In the genomic region with DNA sequence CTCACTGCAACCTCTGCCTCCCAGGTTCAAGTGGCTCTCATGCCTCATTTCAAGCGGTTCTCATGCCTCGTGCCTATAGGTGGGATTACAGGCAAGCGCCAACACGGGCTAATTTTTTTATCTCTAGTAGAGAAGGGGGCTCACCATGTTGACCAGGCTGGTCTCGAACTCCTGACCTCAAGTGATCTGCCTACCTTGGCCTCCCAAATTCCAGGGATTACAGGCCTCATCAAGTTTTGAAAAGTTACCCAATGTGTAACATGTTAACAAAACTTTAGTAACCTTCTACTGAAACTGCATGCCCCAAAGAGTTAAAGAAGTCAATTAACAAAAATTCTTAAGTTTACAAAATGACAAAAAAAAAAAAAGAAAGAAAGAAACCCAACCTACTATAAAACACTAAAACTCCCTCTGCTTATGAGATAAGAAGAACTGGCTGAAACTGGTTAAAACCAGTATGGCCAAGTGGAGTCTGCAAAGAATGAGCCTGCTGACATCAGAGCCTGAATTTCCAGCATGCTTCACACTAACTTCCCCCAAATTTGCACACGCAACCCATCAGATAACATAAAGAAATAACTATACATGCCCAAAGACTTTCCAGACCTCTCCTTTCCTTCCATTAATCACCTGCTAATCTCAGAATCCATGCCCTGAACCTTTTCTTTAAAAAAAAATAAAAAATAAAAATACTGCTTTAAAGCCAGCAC, we compare ENCODE assay signal across 13 cellular contexts. TPM values are rescaled to one million over a fixed set of nuclear protein-coding genes. Genes with fewer than 3 reads are reported as not detected.
DNase-seq lines count a peak whose midpoint lies in the region; ATAC-seq and TF ChIP-seq lines count a peak whose summit lies in the region.
"Had no signal": no experiment of that assay in that cellular context is flagged by ENCODE, and none has a peak within 500 bp of the region (broad histone marks: within the 10 kb centered on the region; RNA-seq: fewer than 3 reads in every experiment).

No MANE protein-coding gene starts in this region.

- H3K4me3 ChIP-seq in fibroblast of pulmonary artery (replicated peaks; ENCODE audit: low read depth, low read length) (no peak overlapping the region), osteoblast (ENCODE audit: insufficient read depth, low read length) (no peak overlapping the region)
- H3K4me3 ChIP-seq: dorsolateral prefrontal cortex had no signal

- H3K36me3 ChIP-seq in osteoblast (ENCODE audit: insufficient read depth, low read length): peaks cover 53% of the 10 kb centered on the region

- peak overlapping the region; percentile 43 for H3K27ac ChIP-seq in osteoblast (ENCODE audit: low read depth, low read length)
- H3K27ac ChIP-seq: 22Rv1 had no signal

- H3K36me3 Mint-ChIP-seq in T-cell: peaks cover 47% of the 10 kb centered on the region

- no peaks in the 10 kb centered on the region for H3K27me3 Mint-ChIP-seq in T-cell

- ATAC-seq in T-cell (replicated peaks in 1 of 4): no peak
- no peak for ATAC-seq in GM21825 (IDR thresholded peaks at IDR 0.05; ENCODE audit: unreplicated experiment)
- no peak for ATAC-seq in HG02852 (IDR thresholded peaks at IDR 0.05; ENCODE audit: unreplicated experiment)

- no peaks in the 10 kb centered on the region for H3K27me3 ChIP-seq in osteoblast (ENCODE audit: insufficient read depth, low read length)
- H3K27me3 ChIP-seq: dorsolateral prefrontal cortex had no signal

- peak; percentile 16 for DNase-seq in DMS53 (lab: John Stamatoyannopoulos, UW)
- DNase-seq in DMS53 treated with DMSO at 0.1 percent for 48 hours (lab: John Stamatoyannopoulos, UW; ENCODE audit: unreplicated experiment): no peak
- no peak for DNase-seq in T-cell
- DNase-seq in fibroblast of pulmonary artery (ENCODE audit: low read depth): peak; percentile 52
- no peak for DNase-seq in osteoblast (ENCODE audit: insufficient read length, low spot score, missing footprints)
- DNase-seq in stimulated activated CD8-positive, alpha-beta memory T cell treated with anti-CD3 and anti-CD28 coated beads, Interleukin-4, amount 100 ng/mL, for 48 hours: no peak
- DNase-seq: COR-L47, dorsolateral prefrontal cortex, NCI-H1417, NCI-H510A treated with DMSO at 0.1 percent for 48 hours had no signal

- no peaks in the 10 kb centered on the region for H3K4me1 ChIP-seq in osteoblast (ENCODE audit: insufficient read depth, low read length)

- H4K20me1 ChIP-seq in osteoblast (ENCODE audit: insufficient read depth, low read length): no peaks in the 10 kb centered on the region

- TF ChIP-seq CTCF in fibroblast of pulmonary artery (IDR thresholded peaks at IDR 0.05; ENCODE audit: low read length, missing control alignments): no peak
- no peak for TF ChIP-seq CTCF in osteoblast (IDR thresholded peaks at IDR 0.05; ENCODE audit: extremely low read depth, low read depth, low read length)

- no peaks in the 10 kb centered on the region for H3K9me3 Mint-ChIP-seq in T-cell

- no peak overlapping the region for H3K4me3 Mint-ChIP-seq in T-cell

- H2AFZ ChIP-seq in osteoblast (ENCODE audit: low read length): no peak overlapping the region

- H3K4me1 Mint-ChIP-seq in T-cell: peaks cover 29 to 39% (median 38%) of the 10 kb centered on the region in 3 donors

- POLR2A ChIA-PET in T-cell (lab: Charles Lee): interaction anchor here (0.6 to 0.7 kb wide), 3 partner anchors 24 to 240 kb away, joined by 3 to 4 read pairs (median 3); no protein-coding TSS in a partner anchor

- H3K27ac Mint-ChIP-seq in T-cell: peak overlapping the region; percentile 25 to 57

- no peak overlapping the region for H3K4me2 ChIP-seq in osteoblast (ENCODE audit: insufficient read depth, low read length)

- no peaks in the 10 kb centered on the region for H3K79me2 ChIP-seq in osteoblast (ENCODE audit: insufficient read depth, low read length)

- H3K9me3 ChIP-seq in osteoblast (ENCODE audit: low read depth, low read length): no peaks in the 10 kb centered on the region

- CTCF ChIA-PET in T-cell (lab: Charles Lee): interaction anchor here (0.9 to 1.3 kb wide), 2 partner anchors 9 to 10 kb away, joined by 3 read pairs; no protein-coding TSS in a partner anchor

RNA-seq across cellular contexts. Expression of gene PSMG1, which starts 25.5 kb away (rescaled TPM):
- total RNA-seq in T-cell: 10 to 100 TPM; 12.9 to 18.1 (median 16.8) TPM
- 56.0 and 61.2 TPM in 2 replicates for total RNA-seq in osteoblast

Comparison
In these comparisons a context has a peak if more than half of its experiments do, and no peak if none do; other contexts are left out.
1. DNase-seq: peak in DMS53 (single experiment) and fibroblast of pulmonary artery (single experiment); none in DMS53 treated with DMSO at 0.1 percent for 48 hours (single experiment), T-cell (0 of 34), osteoblast (single experiment) and stimulated activated CD8-positive, alpha-beta memory T cell treated with anti-CD3 and anti-CD28 coated beads, Interleukin-4, amount 100 ng/mL, for 48 hours (single experiment).